23 cellular contexts compared by ENCODE assay signal in genomic region chr1:225712391-225712790, GRCh38. TPM values are rescaled to one million over a fixed set of nuclear protein-coding genes. Genes with fewer than 3 reads are reported as not detected.
DNase-seq lines count a peak whose midpoint lies in the region; ATAC-seq and TF ChIP-seq lines count a peak whose summit lies in the region.
"Had no signal": no experiment of that assay in that cellular context is flagged by ENCODE, and none has a peak within 500 bp of the region (broad histone marks: within the 10 kb centered on the region; RNA-seq: fewer than 3 reads in every experiment).

No MANE protein-coding gene starts in this region.

- peak overlapping the region; percentile 42 for H3K27ac ChIP-seq in HL-60 (replicated peaks)
- no peak overlapping the region for H3K27ac ChIP-seq in naive thymus-derived CD4-positive, alpha-beta T cell (ENCODE audit: low read depth, low read length)
- H3K27ac ChIP-seq: colonic mucosa, left ventricle myocardium inferior, transverse colon had no signal

- DNase-seq in HL-60 (ENCODE audit: low read depth in 1 of 2, low spot score in 1 of 2) = peak; percentile 44 to 68
- DNase-seq in NOMO-1 treated with DMSO at 0.1 percent for 48 hours (lab: John Stamatoyannopoulos, UW; ENCODE audit: unreplicated experiment) = peak; percentile 98
- DNase-seq in cardiac fibroblast (ENCODE audit: low read depth in 2 of 2) = peak; percentile 8 to 49
- DNase-seq in naive thymus-derived CD4-positive, alpha-beta T cell = no peak
- DNase-seq in osteocyte (ENCODE audit: extremely low spot score, unreplicated experiment) = no peak
- no peak for DNase-seq in activated CD8-positive, alpha-beta memory T cell treated with anti-CD3 and anti-CD28 coated beads, Interleukin-2, amount 50 U/mL, for 48 hours
- DNase-seq in NCI-H1694 treated with DMSO at 0.1 percent for 48 hours (lab: John Stamatoyannopoulos, UW) = no peak
- DNase-seq: activated CD4-positive, alpha-beta T cell treated with anti-CD3 and anti-CD28 coated beads for 4 hours; colonic mucosa; endodermal cell; head of caudate nucleus; HFFc6; left ventricle myocardium inferior; NCI-H1694; NCI-H69; OCI-M1; SHP77; stimulated activated CD8-positive, alpha-beta memory T cell treated with anti-CD3 and anti-CD28 coated beads, Interleukin-4, amount 100 ng/mL, for 48 hours; transverse colon had no signal

- H3K27me3 ChIP-seq in HL-60 (ENCODE audit: insufficient read depth, poor library complexity, severe bottlenecking) = no peaks in the 10 kb centered on the region
- no peaks in the 10 kb centered on the region for H3K27me3 ChIP-seq in naive thymus-derived CD4-positive, alpha-beta T cell (ENCODE audit: control insufficient read depth in 2 of 2, insufficient read depth in 2 of 2, low read length in 2 of 2)
- H3K27me3 ChIP-seq: colonic mucosa, transverse colon had no signal

- no peaks in the 10 kb centered on the region for H3K4me1 ChIP-seq in naive thymus-derived CD4-positive, alpha-beta T cell (ENCODE audit: control insufficient read depth in 2 of 2, insufficient read depth in 2 of 2, low read length in 2 of 2)
- H3K4me1 ChIP-seq: colonic mucosa, left ventricle myocardium inferior, transverse colon had no signal

- no peaks in the 10 kb centered on the region for H3K9me3 Mint-ChIP-seq in naive thymus-derived CD4-positive, alpha-beta T cell
- H3K9me3 Mint-ChIP-seq in osteocyte (ENCODE audit: unreplicated experiment) = no peaks in the 10 kb centered on the region
- H3K9me3 Mint-ChIP-seq: endodermal cell; HFFc6; T-helper 1 cell treated with Interleukin-12 subunit alpha and Interleukin-12 subunit beta and Interleukin-4 antibody, amounts not matched to agents 30 μg/mL and 1 μg/mL, for 36 hours had no signal

- CTCF ChIA-PET in naive thymus-derived CD4-positive, alpha-beta T cell (lab: Charles Lee) = no interaction called here

- H3K4me3 ChIP-seq in HL-60 (replicated peaks; ENCODE audit: insufficient read depth, low read length) (no peak overlapping the region), cardiac fibroblast (replicated peaks in 1 of 2; ENCODE audit: low read depth in 2 of 2, low read length in 2 of 2) (no peak overlapping the region)
- no peak overlapping the region for H3K4me3 ChIP-seq in naive thymus-derived CD4-positive, alpha-beta T cell (ENCODE audit: low read length)
- H3K4me3 ChIP-seq: colonic mucosa, left ventricle myocardium inferior, transverse colon had no signal

- peaks cover 0 to 6% (median 0%) of the 10 kb centered on the region in 5 donors for H3K27me3 Mint-ChIP-seq in naive thymus-derived CD4-positive, alpha-beta T cell
- H3K27me3 Mint-ChIP-seq in osteocyte (ENCODE audit: unreplicated experiment) = no peaks in the 10 kb centered on the region
- H3K27me3 Mint-ChIP-seq: activated naive CD8-positive, alpha-beta T cell had no signal

- no peaks in the 10 kb centered on the region for H3K36me3 Mint-ChIP-seq in naive thymus-derived CD4-positive, alpha-beta T cell
- H3K36me3 Mint-ChIP-seq in osteocyte (ENCODE audit: unreplicated experiment) = peaks cover 2% of the 10 kb centered on the region
- H3K36me3 Mint-ChIP-seq: activated naive CD8-positive, alpha-beta T cell had no signal

- H3K4me1 Mint-ChIP-seq in naive thymus-derived CD4-positive, alpha-beta T cell = no peaks in the 10 kb centered on the region
- peaks cover 11% of the 10 kb centered on the region for H3K4me1 Mint-ChIP-seq in osteocyte (ENCODE audit: unreplicated experiment)

- no peak overlapping the region for H3K4me3 Mint-ChIP-seq in naive thymus-derived CD4-positive, alpha-beta T cell
- H3K4me3 Mint-ChIP-seq in osteocyte (ENCODE audit: unreplicated experiment) = no peak overlapping the region
- H3K4me3 Mint-ChIP-seq: activated naive CD8-positive, alpha-beta T cell; endodermal cell; HFFc6; T-helper 1 cell treated with Interleukin-12 subunit alpha and Interleukin-12 subunit beta and Interleukin-4 antibody, amounts not matched to agents 30 μg/mL and 1 μg/mL, for 36 hours had no signal

- H3K9me3 ChIP-seq in naive thymus-derived CD4-positive, alpha-beta T cell (ENCODE audit: control insufficient read depth in 2 of 3, low read length in 3 of 3) = no peaks in the 10 kb centered on the region
- H3K9me3 ChIP-seq: colonic mucosa, left ventricle myocardium inferior, transverse colon had no signal

- intact Hi-C loops in naive thymus-derived CD4-positive, alpha-beta T cell (cut with micrococcal nuclease) = no loop called here

- H3K36me3 ChIP-seq in naive thymus-derived CD4-positive, alpha-beta T cell (ENCODE audit: control insufficient read depth in 2 of 3, insufficient read depth in 3 of 3, low read length in 3 of 3) = no peaks in the 10 kb centered on the region
- H3K36me3 ChIP-seq: colonic mucosa, left ventricle myocardium inferior, transverse colon had no signal

- TF ChIP-seq CTCF in HL-60 (IDR thresholded peaks at IDR 0.05; ENCODE audit: insufficient read depth, low read length) (no peak), cardiac fibroblast (IDR thresholded peaks at IDR 0.05; ENCODE audit: low read depth, low read length) (no peak), osteocyte (IDR thresholded peaks at IDR 0.05) (no peak)

- POLR2A ChIA-PET in naive thymus-derived CD4-positive, alpha-beta T cell (lab: Charles Lee) = no interaction called here

- peak; percentile 85 for ATAC-seq in naive thymus-derived CD4-positive, alpha-beta T cell
- ATAC-seq in GM19397 (IDR thresholded peaks at IDR 0.05; ENCODE audit: unreplicated experiment) = no peak
- ATAC-seq: sciatic nerve had no signal

- H3K27ac Mint-ChIP-seq in naive thymus-derived CD4-positive, alpha-beta T cell = no peak overlapping the region
- H3K27ac Mint-ChIP-seq in osteocyte (ENCODE audit: unreplicated experiment) = no peak overlapping the region
- H3K27ac Mint-ChIP-seq: activated naive CD8-positive, alpha-beta T cell; endodermal cell; HFFc6; T-helper 1 cell treated with Interleukin-12 subunit alpha and Interleukin-12 subunit beta and Interleukin-4 antibody, amounts not matched to agents 30 μg/mL and 1 μg/mL, for 36 hours had no signal

RNA-seq across cellular contexts. Expression of gene ENAH, which starts 59.5 kb away (rescaled TPM):
- under 1 TPM in 3 of 5 experiments, not detected in 2; 0.08 to 0.42 (median 0.16) TPM for total RNA-seq in naive thymus-derived CD4-positive, alpha-beta T cell
- polyA plus RNA-seq in naive thymus-derived CD4-positive, alpha-beta T cell = not detected
- total RNA-seq in osteocyte = 232 and 233 TPM in 2 replicates

Comparison
In these comparisons a context has a peak if more than half of its experiments do, and no peak if none do; other contexts are left out.
1. DNase-seq: peak in HL-60 (2 of 2), NOMO-1 treated with DMSO at 0.1 percent for 48 hours (single experiment) and cardiac fibroblast (2 of 2); none in naive thymus-derived CD4-positive, alpha-beta T cell (0 of 9), osteocyte (single experiment), activated CD8-positive, alpha-beta memory T cell treated with anti-CD3 and anti-CD28 coated beads, Interleukin-2, amount 50 U/mL, for 48 hours (single experiment) and NCI-H1694 treated with DMSO at 0.1 percent for 48 hours (single experiment).
2. RNA of gene ENAH, which starts 59.5 kb away (total RNA-seq): 232 to 233 TPM in osteocyte; 0.08 to 0.42 TPM in naive thymus-derived CD4-positive, alpha-beta T cell; every median in the first group is over 100 times any median in the second.